In genomic region chr4:173252024-173252935, GRCh38 we compare ENCODE assay signal across 8 cellular contexts.
DNase-seq lines count a peak whose midpoint lies in the region; ATAC-seq and TF ChIP-seq lines count a peak whose summit lies in the region.

No MANE protein-coding gene starts in this region.

- DNase-seq in AG08395 (ENCODE audit: low spot score) (peak; percentile 77), NCI-H1436 (lab: John Stamatoyannopoulos, UW) (peak; percentile 56), iPS-NIHi11 (ENCODE audit: low spot score) (peak; percentile 53), GM19240 (ENCODE audit: insufficient read length, low spot score) (no peak)
- no peak for DNase-seq in activated T-cell treated with anti-CD3 and anti-CD28 coated beads, Interleukin-2, amount 50 U/mL, for 4 hours

- peaks cover 55% of the 10 kb centered on the region for H3K4me1 ChIP-seq in thymus (ENCODE audit: control insufficient read depth, insufficient read depth, low read length)

- no peaks in the 10 kb centered on the region for H3K27me3 ChIP-seq in thymus (ENCODE audit: control insufficient read depth, insufficient read depth)

- H3K4me3 Mint-ChIP-seq in activated T-cell treated with anti-CD3 and anti-CD28 coated beads, Interleukin-2, amount 50 U/mL, for 4 hours = no peak overlapping the region

- H3K9me3 ChIP-seq in thymus (ENCODE audit: control insufficient read depth) = no peaks in the 10 kb centered on the region

- peaks cover 15% of the 10 kb centered on the region for H3K4me1 Mint-ChIP-seq in activated T-cell treated with anti-CD3 and anti-CD28 coated beads, Interleukin-2, amount 50 U/mL, for 4 hours (ENCODE audit: low read depth)

- H3K9me3 Mint-ChIP-seq in activated T-cell treated with anti-CD3 and anti-CD28 coated beads, Interleukin-2, amount 50 U/mL, for 4 hours = no peaks in the 10 kb centered on the region

- peak overlapping the region; percentile 80 for H3K27ac ChIP-seq in thymus (ENCODE audit: low read depth)

- peak overlapping the region; percentile 29 for H3K4me3 ChIP-seq in thymus (ENCODE audit: low read length)

- H3K36me3 Mint-ChIP-seq in activated T-cell treated with anti-CD3 and anti-CD28 coated beads, Interleukin-2, amount 50 U/mL, for 4 hours (ENCODE audit: insufficient read depth) = peaks cover 16% of the 10 kb centered on the region

- ATAC-seq in GM18505 (IDR thresholded peaks at IDR 0.05; ENCODE audit: unreplicated experiment) (peak; percentile 96), HG02870 (IDR thresholded peaks at IDR 0.05; ENCODE audit: unreplicated experiment) (peak; percentile 89)
- peak; percentile 77 to 78 for ATAC-seq in activated T-cell treated with anti-CD3 and anti-CD28 coated beads, Interleukin-2, amount 50 U/mL, for 4 hours

- TF ChIP-seq POLR2A in GM18505 (IDR thresholded peaks at IDR 0.05; ENCODE audit: borderline replicate concordance, extremely low read depth, insufficient read depth, insufficient read length) = no peak

- peaks cover 9% of the 10 kb centered on the region for H3K36me3 ChIP-seq in thymus (ENCODE audit: control insufficient read depth, insufficient read depth)

- no peaks in the 10 kb centered on the region for H3K27me3 Mint-ChIP-seq in activated T-cell treated with anti-CD3 and anti-CD28 coated beads, Interleukin-2, amount 50 U/mL, for 4 hours (ENCODE audit: low read depth)

- 28% methylated on average over 6 of the region's 6 CpGs for WGBS in thymus

Comparison
In these comparisons a context has a peak if more than half of its experiments do, and no peak if none do; other contexts are left out.
1. DNase-seq: peak in AG08395 (single experiment), NCI-H1436 (single experiment) and iPS-NIHi11 (single experiment); none in activated T-cell treated with anti-CD3 and anti-CD28 coated beads, Interleukin-2, amount 50 U/mL, for 4 hours (single experiment) and GM19240 (single experiment).
2. Peak in every context shown above with its lines, with median percentiles within 50 percentile points of each other: ATAC-seq.